Comparison of ENCODE assay signal across 9 cellular contexts in genomic region chr20:60262967-60263603, GRCh38.
DNase-seq lines count a peak whose midpoint lies in the region; ATAC-seq and TF ChIP-seq lines count a peak whose summit lies in the region.
"Had no signal": no experiment of that assay in that cellular context is flagged by ENCODE, and none has a peak within 500 bp of the region (broad histone marks: within the 10 kb centered on the region; RNA-seq: fewer than 3 reads in every experiment).

No MANE protein-coding gene starts in this region.

- no peaks in the 10 kb centered on the region for H3K36me3 ChIP-seq in left ventricle myocardium inferior

- intact Hi-C loops in left ventricle myocardium inferior (cut with micrococcal nuclease), result no loop called here

- H3K27ac ChIP-seq in left ventricle myocardium inferior (replicated peaks), result no peak overlapping the region
- H3K27ac ChIP-seq: BLaER1 treated with 17β-estradiol and CSF1 and Interleukin-3, amounts not matched to agents 10 nM and 100 nM had no signal

- H3K4me3 ChIP-seq in left ventricle myocardium inferior, result no peak overlapping the region
- H3K4me3 ChIP-seq: BLaER1 treated with 17β-estradiol and CSF1 and Interleukin-3, amounts not matched to agents 10 nM and 100 nM had no signal

- no peak for ATAC-seq in GM21619 (IDR thresholded peaks at IDR 0.05; ENCODE audit: unreplicated experiment)

- no peaks in the 10 kb centered on the region for H3K4me1 ChIP-seq in left ventricle myocardium inferior

- DNase-seq in NCI-H2171 treated with DMSO at 0.1 percent for 48 hours (lab: John Stamatoyannopoulos, UW), result peak; percentile 16
- DNase-seq in NCI-H2171 (lab: John Stamatoyannopoulos, UW), result no peak
- DNase-seq in NCI-H460 (ENCODE audit: extremely low read depth, low read depth), result peak; percentile 11
- peak; percentile 54 for DNase-seq in activated T-cell treated with anti-CD3 and anti-CD28 coated beads for 1 hour (ENCODE audit: low read depth)
- DNase-seq in left ventricle myocardium inferior, result peak; percentile 22
- DNase-seq in stimulated activated CD4-positive, alpha-beta T cell treated with anti-CD3 and anti-CD28 coated beads, Interleukin-4, amount 100 ng/mL, for 24 hours, result peak; percentile 49
- DNase-seq in anterior cingulate cortex (lab: John Stamatoyannopoulos, UW), result no peak

- H3K9me3 ChIP-seq in left ventricle myocardium inferior (replicated peaks), result no peaks in the 10 kb centered on the region

- peak; percentile 69 for TF ChIP-seq CTCF in left ventricle myocardium inferior (IDR thresholded peaks at IDR 0.05; ENCODE audit: borderline replicate concordance)

- H3K27me3 ChIP-seq in left ventricle myocardium inferior (ENCODE audit: low read depth), result peaks cover 46% of the 10 kb centered on the region
- H3K27me3 ChIP-seq: BLaER1 treated with 17β-estradiol and CSF1 and Interleukin-3, amounts not matched to agents 10 nM and 100 nM had no signal

Comparison
In these comparisons a context has a peak if more than half of its experiments do, and no peak if none do; other contexts are left out.
1. DNase-seq: peak in NCI-H2171 treated with DMSO at 0.1 percent for 48 hours (single experiment), NCI-H460 (single experiment), activated T-cell treated with anti-CD3 and anti-CD28 coated beads for 1 hour (single experiment), left ventricle myocardium inferior (single experiment) and stimulated activated CD4-positive, alpha-beta T cell treated with anti-CD3 and anti-CD28 coated beads, Interleukin-4, amount 100 ng/mL, for 24 hours (single experiment); none in NCI-H2171 (single experiment) and anterior cingulate cortex (0 of 58).